In genomic region chr11:118544010-118544646, GRCh38 we compare ENCODE assay signal across 31 cellular contexts. TPM values are rescaled to one million over a fixed set of nuclear protein-coding genes. Genes with fewer than 3 reads are reported as not detected.
"Had no signal": no experiment of that assay in that cellular context is flagged by ENCODE, and none has a peak within 500 bp of the region (broad histone marks: within the 10 kb centered on the region; RNA-seq: fewer than 3 reads in every experiment).

No MANE protein-coding gene starts in this region.

- H3K4me3 Mint-ChIP-seq: central memory CD8-positive, alpha-beta T cell; memory B cell; mesothelial cell of epicardium; naive B cell; natural killer cell treated with Interleukin-12 subunit alpha and Interleukin-12 subunit beta and Interleukin-15 and Interleukin-18, amount 100 ng/mL, for 72 hours; neural progenitor cell; stimulated activated effector memory CD8-positive, alpha-beta T cell treated with anti-CD3 and anti-CD28 coated beads, Interleukin-12 subunit alpha, Interleukin-12 subunit beta, amount 100 ng/mL, for 72 hours; type B pancreatic cell had no signal

- ATAC-seq: heart right ventricle; left ventricle myocardium superior; mucosa of descending colon; natural killer cell treated with Interleukin-12 subunit alpha and Interleukin-12 subunit beta and Interleukin-15 and Interleukin-18, amount 100 ng/mL, for 72 hours; stimulated activated effector memory CD8-positive, alpha-beta T cell treated with anti-CD3 and anti-CD28 coated beads, Interleukin-12 subunit alpha, Interleukin-12 subunit beta, amount 100 ng/mL, for 72 hours had no signal

- H3K9me3 ChIP-seq: esophagus squamous epithelium, heart right ventricle, mucosa of descending colon, prostate gland, right atrium auricular region, sigmoid colon, stomach, thyroid gland had no signal

- H3K4me1 ChIP-seq: esophagus squamous epithelium, heart right ventricle, neural progenitor cell, parathyroid adenoma, prostate gland, right atrium auricular region, sigmoid colon, thyroid gland had no signal

- H3K27me3 Mint-ChIP-seq: central memory CD8-positive, alpha-beta T cell; memory B cell; naive B cell; natural killer cell treated with Interleukin-12 subunit alpha and Interleukin-12 subunit beta and Interleukin-15 and Interleukin-18, amount 100 ng/mL, for 72 hours; type B pancreatic cell had no signal

- H3K4me1 Mint-ChIP-seq: central memory CD8-positive, alpha-beta T cell; memory B cell; mesothelial cell of epicardium; naive B cell; neural progenitor cell; stimulated activated effector memory CD8-positive, alpha-beta T cell treated with anti-CD3 and anti-CD28 coated beads, Interleukin-12 subunit alpha, Interleukin-12 subunit beta, amount 100 ng/mL, for 72 hours had no signal

- H2AFZ ChIP-seq: neural progenitor cell, parathyroid adenoma had no signal

- H3K36me3 ChIP-seq: neural progenitor cell, prostate gland had no signal

- FAIRE-seq: islet of Langerhans had no signal

- H3K36me3 Mint-ChIP-seq: natural killer cell treated with Interleukin-12 subunit alpha and Interleukin-12 subunit beta and Interleukin-15 and Interleukin-18, amount 100 ng/mL, for 72 hours had no signal

- H3K79me2 ChIP-seq: parathyroid adenoma had no signal

- DNase-seq: dorsolateral prefrontal cortex; effector CD4-positive, alpha-beta T cell; erythroblast; esophagus squamous epithelium; foreskin melanocyte; glutamatergic neuron; heart right ventricle; hippocampal formation; left cardiac atrium; left ventricle myocardium superior; mucosa of descending colon; naive B cell; sigmoid colon; stimulated activated CD4-positive, alpha-beta T cell treated with anti-CD3 and anti-CD28 coated beads, Interleukin-2, amount 100 ng/mL, for 24 hours; stimulated activated CD4-positive, alpha-beta T cell treated with anti-CD3 and anti-CD28 coated beads, Interleukin-4, amount 100 ng/mL, for 24 hours; stimulated activated naive CD4-positive, alpha-beta T cell treated with Interleukin-2 at 50 U/mL for 16 hours; stomach; thyroid gland had no signal

- H3K9ac ChIP-seq: neural progenitor cell, parathyroid adenoma had no signal

- H3K27ac ChIP-seq: dorsolateral prefrontal cortex, esophagus squamous epithelium, heart right ventricle, neural progenitor cell, parathyroid adenoma, prostate gland, right atrium auricular region, sigmoid colon, stomach, thyroid gland had no signal

- H3K27me3 ChIP-seq: dorsolateral prefrontal cortex, esophagus squamous epithelium, heart right ventricle, neural progenitor cell, right atrium auricular region, sigmoid colon, stomach, thyroid gland had no signal

- H3K4me2 ChIP-seq: neural progenitor cell had no signal

- H3K9me3 Mint-ChIP-seq: central memory CD8-positive, alpha-beta T cell; memory B cell; mesothelial cell of epicardium; naive B cell; natural killer cell treated with Interleukin-12 subunit alpha and Interleukin-12 subunit beta and Interleukin-15 and Interleukin-18, amount 100 ng/mL, for 72 hours; neural progenitor cell; stimulated activated effector memory CD8-positive, alpha-beta T cell treated with anti-CD3 and anti-CD28 coated beads, Interleukin-12 subunit alpha, Interleukin-12 subunit beta, amount 100 ng/mL, for 72 hours; type B pancreatic cell had no signal

- H3K27ac Mint-ChIP-seq: memory B cell; mesothelial cell of epicardium; naive B cell; natural killer cell treated with Interleukin-12 subunit alpha and Interleukin-12 subunit beta and Interleukin-15 and Interleukin-18, amount 100 ng/mL, for 72 hours; neural progenitor cell; stimulated activated effector memory CD8-positive, alpha-beta T cell treated with anti-CD3 and anti-CD28 coated beads, Interleukin-12 subunit alpha, Interleukin-12 subunit beta, amount 100 ng/mL, for 72 hours; type B pancreatic cell had no signal

- H3K4me3 ChIP-seq: dorsolateral prefrontal cortex, esophagus squamous epithelium, heart right ventricle, lung, mucosa of descending colon, neural progenitor cell, prostate gland, right atrium auricular region, sigmoid colon, stomach, thyroid gland had no signal

RNA-seq across cellular contexts. Expression of gene TTC36, which starts 16.9 kb away (rescaled TPM):
- total RNA-seq: urinary bladder had no signal
